In the genomic region with DNA sequence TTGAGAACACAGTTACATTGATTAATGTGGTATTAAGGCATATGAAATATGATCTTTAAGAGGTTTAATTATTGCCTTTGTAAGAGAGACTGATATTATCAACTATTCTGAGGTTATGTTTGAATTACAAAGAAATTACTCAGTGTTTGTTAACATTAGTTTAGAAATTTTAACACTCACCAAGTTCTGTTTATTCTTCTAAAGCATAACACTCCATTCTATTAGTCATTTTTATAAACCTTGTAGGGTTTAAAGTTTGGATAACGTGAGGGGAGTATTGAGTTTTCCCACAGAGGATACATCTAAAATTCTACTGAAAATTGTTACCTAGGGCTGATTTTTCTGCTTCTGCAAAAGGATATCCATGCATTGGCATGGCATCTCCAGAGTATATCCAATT, we compare ENCODE assay signal across 1 cellular context.
TF ChIP-seq lines count a peak whose summit lies in the region.

No MANE protein-coding gene starts in this region.

TF ChIP-seq in IMR-90, 13 proteins besides CTCF, POLR2A, EP300 and RAD21:
- TF ChIP-seq RFX5 (IDR thresholded peaks at IDR 0.05; ENCODE audit: low read depth, low read length) (no peak), NFE2L2 (IDR thresholded peaks at IDR 0.05; ENCODE audit: low read depth, low read length) (no peak), MAZ (IDR thresholded peaks at IDR 0.05; ENCODE audit: borderline replicate concordance, low read depth, low read length) (no peak), FOS (IDR thresholded peaks at IDR 0.05; ENCODE audit: low read depth, low read length) (no peak), RCOR1 (IDR thresholded peaks at IDR 0.05; ENCODE audit: insufficient replicate concordance, low read length) (no peak), SMC3 (IDR thresholded peaks at IDR 0.05; ENCODE audit: low read depth, low read length) (no peak), BHLHE40 (IDR thresholded peaks at IDR 0.05; ENCODE audit: low read depth, low read length) (no peak), MXI1 (IDR thresholded peaks at IDR 0.05; ENCODE audit: borderline replicate concordance, low read depth, low read length) (no peak), CHD1 (IDR thresholded peaks at IDR 0.05; ENCODE audit: low read depth, low read length) (no peak), CEBPB (IDR thresholded peaks at IDR 0.05; ENCODE audit: low read depth, low read length) (no peak), MAFK (IDR thresholded peaks at IDR 0.05; ENCODE audit: low read depth, low read length) (no peak)
- TF ChIP-seq, protein P1, sequence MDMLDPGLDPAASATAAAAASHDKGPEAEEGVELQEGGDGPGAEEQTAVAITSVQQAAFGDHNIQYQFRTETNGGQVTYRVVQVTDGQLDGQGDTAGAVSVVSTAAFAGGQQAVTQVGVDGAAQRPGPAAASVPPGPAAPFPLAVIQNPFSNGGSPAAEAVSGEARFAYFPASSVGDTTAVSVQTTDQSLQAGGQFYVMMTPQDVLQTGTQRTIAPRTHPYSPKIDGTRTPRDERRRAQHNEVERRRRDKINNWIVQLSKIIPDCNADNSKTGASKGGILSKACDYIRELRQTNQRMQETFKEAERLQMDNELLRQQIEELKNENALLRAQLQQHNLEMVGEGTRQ (IDR thresholded peaks at IDR 0.05; ENCODE audit: low read depth, low read length) = no peak
